In genomic region chr18:60846396-60846795, GRCh38 we compare ENCODE assay signal across 16 cellular contexts.
"Had no signal": no experiment of that assay in that cellular context is flagged by ENCODE, and none has a peak within 500 bp of the region (broad histone marks: within the 10 kb centered on the region; RNA-seq: fewer than 3 reads in every experiment).

No MANE protein-coding gene starts in this region.

- H3K27me3 Mint-ChIP-seq: activated CD8-positive, alpha-beta T cell treated with anti-CD3 and anti-CD28 coated beads for 36 hours; activated naive CD4-positive, alpha-beta T cell treated with anti-CD3 and anti-CD28 coated beads, Interleukin-2, amount 50 U/mL, for 24 hours had no signal

- H3K27ac Mint-ChIP-seq: activated CD8-positive, alpha-beta T cell treated with anti-CD3 and anti-CD28 coated beads for 36 hours; activated naive CD4-positive, alpha-beta T cell treated with anti-CD3 and anti-CD28 coated beads, Interleukin-2, amount 50 U/mL, for 24 hours; T-helper 1 cell treated with Interleukin-12 subunit alpha and Interleukin-12 subunit beta and Interleukin-4 antibody, amounts not matched to agents 30 μg/mL and 1 μg/mL, for 36 hours had no signal

- H3K4me1 Mint-ChIP-seq: activated naive CD4-positive, alpha-beta T cell treated with anti-CD3 and anti-CD28 coated beads, Interleukin-2, amount 50 U/mL, for 24 hours had no signal

- DNase-seq: activated CD4-positive, alpha-beta T cell treated with anti-CD3 and anti-CD28 coated beads for 4 hours; activated CD8-positive, alpha-beta memory T cell treated with anti-CD3 and anti-CD28 coated beads, Interleukin-2, amount 50 U/mL, for 4 hours; activated CD8-positive, alpha-beta T cell treated with anti-CD3 and anti-CD28 coated beads for 36 hours; activated T-cell treated with anti-CD3 and anti-CD28 coated beads, Interleukin-2, amount 50 U/mL, for 1 hour; aorta; central memory CD4-positive, alpha-beta T cell; Karpas-422; MM.1S; NCI-H1105; NCI-H1436; NCI-H1694 treated with DMSO at 0.1 percent for 48 hours; NCI-H2081; NCI-H510A treated with DMSO at 0.1 percent for 48 hours had no signal

- ATAC-seq: activated CD4-positive, CD25-positive, alpha-beta regulatory T cell treated with anti-CD3 and anti-CD28 coated beads, Interleukin-2, amount 50 U/mL, for 24 hours; activated CD8-positive, alpha-beta T cell treated with anti-CD3 and anti-CD28 coated beads for 36 hours had no signal

- H3K36me3 Mint-ChIP-seq: activated naive CD4-positive, alpha-beta T cell treated with anti-CD3 and anti-CD28 coated beads, Interleukin-2, amount 50 U/mL, for 24 hours had no signal

- H3K4me3 Mint-ChIP-seq: activated CD8-positive, alpha-beta T cell treated with anti-CD3 and anti-CD28 coated beads for 36 hours; activated naive CD4-positive, alpha-beta T cell treated with anti-CD3 and anti-CD28 coated beads, Interleukin-2, amount 50 U/mL, for 24 hours; T-helper 1 cell treated with Interleukin-12 subunit alpha and Interleukin-12 subunit beta and Interleukin-4 antibody, amounts not matched to agents 30 μg/mL and 1 μg/mL, for 36 hours had no signal
